19 cellular contexts compared by ENCODE assay signal in the genomic region with DNA sequence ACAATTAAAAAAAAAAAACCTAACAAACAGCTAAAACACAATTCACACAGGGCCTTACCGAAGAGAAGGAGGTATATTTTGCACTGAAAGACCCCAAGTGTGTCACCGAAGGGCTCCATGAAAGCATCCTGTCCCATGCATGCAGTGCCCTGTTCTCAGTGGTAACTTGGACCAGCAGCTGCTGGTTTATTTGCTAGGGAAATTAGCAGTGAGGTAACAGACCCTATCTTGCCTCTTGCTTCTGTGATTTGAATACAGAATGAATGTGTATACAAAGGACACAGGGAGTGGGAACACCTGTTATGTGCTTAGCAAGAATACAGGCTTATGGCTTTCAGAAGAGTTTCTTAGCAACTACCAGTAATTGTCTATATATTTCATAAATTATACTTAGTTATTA. TPM values are rescaled to one million over a fixed set of nuclear protein-coding genes. Genes with fewer than 3 reads are reported as not detected.
DNase-seq lines count a peak whose midpoint lies in the region; ATAC-seq and TF ChIP-seq lines count a peak whose summit lies in the region.
"Had no signal": no experiment of that assay in that cellular context is flagged by ENCODE, and none has a peak within 500 bp of the region (broad histone marks: within the 10 kb centered on the region; RNA-seq: fewer than 3 reads in every experiment).

A gene (minus strand): TSS at position 160 of the 400 bp plus-strand sequence.

- H3K36me3 ChIP-seq in Peyer's patch (no peaks in the 10 kb centered on the region), gastrocnemius medialis (no peaks in the 10 kb centered on the region)
- H3K36me3 ChIP-seq: prostate gland had no signal

- in situ Hi-C loops in gastrocnemius medialis (cut with MboI; ENCODE audit: low sequenced_read_pairs in 4 of 4) = loop anchor here in 1 of 4 donors (25.0 kb wide), 1 partner anchor 786 kb away; a partner anchor contains a TSS

- DNase-seq in NCI-H82 (lab: John Stamatoyannopoulos, UW) (peak; percentile 29), NCI-H82 treated with DMSO at 0.1 percent for 48 hours (lab: John Stamatoyannopoulos, UW; ENCODE audit: unreplicated experiment) (no peak), NCI-H2029 (lab: John Stamatoyannopoulos, UW) (peak; percentile 66), Peyer's patch (no peak), 8988T (no peak), gastrocnemius medialis (no peak)
- DNase-seq: activated CD4-positive, alpha-beta T cell treated with anti-CD3 and anti-CD28 coated beads, Interleukin-2, amount 10 ng/mL, durations not matched to agents 7 days and 5 days; activated T-cell treated with anti-CD3 and anti-CD28 coated beads, Interleukin-2, amount 50 U/mL, for 24 hours; effector memory CD4-positive, alpha-beta T cell; GF-D8; naive thymus-derived CD4-positive, alpha-beta T cell; stimulated activated CD4-positive, alpha-beta T cell treated with anti-CD3 and anti-CD28 coated beads, Interleukin-12 subunit alpha, Interleukin-12 subunit beta, amount 100 ng/mL, for 4 hours; T-helper 9 cell had no signal

- H3K4me1 ChIP-seq in Peyer's patch = peaks cover 0 to 4% (median 0%) of the 10 kb centered on the region in 4 donors
- peaks cover 3 to 5% of the 10 kb centered on the region in 2 donors for H3K4me1 ChIP-seq in gastrocnemius medialis
- H3K4me1 ChIP-seq: prostate gland had no signal

- H3K9me3 ChIP-seq in Peyer's patch (no peaks in the 10 kb centered on the region), gastrocnemius medialis (no peaks in the 10 kb centered on the region)
- H3K9me3 ChIP-seq: A549, prostate gland had no signal

- no peak for ATAC-seq in HG02885 (IDR thresholded peaks at IDR 0.05; ENCODE audit: poor library complexity, unreplicated experiment)
- ATAC-seq in HG02973 (IDR thresholded peaks at IDR 0.05; ENCODE audit: unreplicated experiment) = no peak
- no peak for ATAC-seq in gastrocnemius medialis
- ATAC-seq: A549; naive thymus-derived CD4-positive, alpha-beta T cell had no signal

- H3K27me3 ChIP-seq in Peyer's patch = no peaks in the 10 kb centered on the region
- no peaks in the 10 kb centered on the region for H3K27me3 ChIP-seq in gastrocnemius medialis

- TF ChIP-seq POLR2A in Peyer's patch (IDR thresholded peaks at IDR 0.05) = no peak
- TF ChIP-seq POLR2A in gastrocnemius medialis (IDR thresholded peaks at IDR 0.05) = no peak

- H3K4me3 ChIP-seq in Peyer's patch (peak within 1 kb of the TSS in 1 of 4 donors; percentile 21), gastrocnemius medialis (no peak within 1 kb of the TSS)
- H3K4me3 ChIP-seq: A549, prostate gland had no signal

- intact Hi-C loops in gastrocnemius medialis (cut with DNase I; ENCODE audit: low total_unique reads) = no loop called here

- H3K27ac ChIP-seq in Peyer's patch = no peak within 1 kb of the TSS
- H3K27ac ChIP-seq in gastrocnemius medialis = no peak within 1 kb of the TSS
- H3K27ac ChIP-seq: A549, prostate gland had no signal

- TF ChIP-seq CTCF in Peyer's patch (IDR thresholded peaks at IDR 0.05) (no peak), gastrocnemius medialis (IDR thresholded peaks at IDR 0.05 in 4 of 5, conservative IDR thresholded peaks at IDR 0.05 in 1 of 5) (no peak)

RNA-seq across cellular contexts. Expression of the gene that starts here (rescaled TPM):
- 10 to 100 TPM; 19.0 to 59.4 (median 28.4) TPM for total RNA-seq in Peyer's patch
- total RNA-seq in gastrocnemius medialis = not detected
- total RNA-seq: activated CD4-positive, alpha-beta T cell treated with anti-CD3 and anti-CD28 coated beads, Interleukin-2, amount 10 ng/mL, durations not matched to agents 7 days and 5 days; cardiac septum; M059J had no signal

Comparison
In these comparisons a context has a peak if more than half of its experiments do, and no peak if none do; other contexts are left out.
1. RNA of the gene that starts here (total RNA-seq): 19.0 to 59.4 TPM in Peyer's patch; not detected in gastrocnemius medialis; every median in the first group is over 10 times any median in the second.
2. DNase-seq: peak in NCI-H82 (single experiment) and NCI-H2029 (single experiment); none in NCI-H82 treated with DMSO at 0.1 percent for 48 hours (single experiment), Peyer's patch (0 of 3), 8988T (single experiment) and gastrocnemius medialis (0 of 2).